In the genomic region with DNA sequence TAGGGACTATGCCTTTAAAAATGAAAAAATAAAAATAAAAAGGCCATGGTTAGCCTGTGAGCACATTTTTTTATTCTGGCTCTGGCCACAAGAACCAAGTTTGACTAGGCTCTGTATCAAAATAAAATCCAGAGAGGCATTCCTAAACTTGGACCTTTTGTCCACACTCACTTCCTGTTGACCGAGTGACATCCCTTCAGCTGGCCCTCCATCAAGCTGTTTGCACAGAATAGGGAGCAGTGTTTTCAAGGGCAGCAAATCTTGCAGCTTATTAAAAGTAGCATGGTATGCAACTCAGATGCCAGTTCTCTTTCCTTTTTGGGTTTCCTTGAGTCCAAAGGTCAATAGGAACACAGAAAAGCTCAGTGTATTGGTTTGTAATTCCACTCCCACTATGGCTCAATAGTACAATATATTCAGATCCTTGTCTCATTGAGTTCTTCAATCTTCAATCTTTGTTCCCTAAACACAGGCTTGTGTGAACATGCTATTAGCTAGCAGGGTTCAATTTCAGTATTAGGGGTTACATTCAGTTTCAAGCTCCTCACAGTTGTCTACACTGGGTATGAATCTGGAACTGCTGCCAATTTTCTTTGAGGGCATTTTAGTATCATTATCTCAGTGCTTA, we compare ENCODE assay signal across 11 cellular contexts.
DNase-seq lines count a peak whose midpoint lies in the region; ATAC-seq lines count a peak whose summit lies in the region.
"Had no signal": no experiment of that assay in that cellular context is flagged by ENCODE, and none has a peak within 500 bp of the region (broad histone marks: within the 10 kb centered on the region; RNA-seq: fewer than 3 reads in every experiment).

No MANE protein-coding gene starts in this region.

- H3K27me3 ChIP-seq in muscle layer of duodenum (ENCODE audit: low read depth, low read length), result no peaks in the 10 kb centered on the region
- H3K27me3 ChIP-seq: BLaER1 treated with 17β-estradiol and CSF1 and Interleukin-3, amounts not matched to agents 10 nM and 100 nM; vagina had no signal

- DNase-seq in Right ventricle myocardium inferior (ENCODE audit: missing footprints) (peak; percentile 70), cardiac septum (ENCODE audit: low spot score) (no peak), NCI-H510A treated with DMSO at 0.1 percent for 48 hours (lab: John Stamatoyannopoulos, UW) (no peak)
- no peak for DNase-seq in stimulated activated CD4-positive, alpha-beta T cell treated with anti-CD3 and anti-CD28 coated beads, Interleukin-4, amount 100 ng/mL, for 24 hours
- DNase-seq: activated CD8-positive, alpha-beta memory T cell treated with anti-CD3 and anti-CD28 coated beads for 24 hours had no signal

- ATAC-seq in Right ventricle myocardium inferior (peak; percentile 93), esophagus mucosa (peak; percentile 42), HG03571 (IDR thresholded peaks at IDR 0.05; ENCODE audit: unreplicated experiment) (no peak), HG02763 (IDR thresholded peaks at IDR 0.05; ENCODE audit: unreplicated experiment) (no peak)

- H3K27ac ChIP-seq in muscle layer of duodenum (ENCODE audit: low read length), result peak overlapping the region; percentile 11
- H3K27ac ChIP-seq: BLaER1 treated with 17β-estradiol and CSF1 and Interleukin-3, amounts not matched to agents 10 nM and 100 nM; vagina had no signal

- H3K4me1 ChIP-seq in muscle layer of duodenum (ENCODE audit: control insufficient read depth in 1 of 2, insufficient read depth in 2 of 2, low read length in 2 of 2), result peaks cover 10 to 13% of the 10 kb centered on the region in 2 donors
- H3K4me1 ChIP-seq: BLaER1 treated with 17β-estradiol and CSF1 and Interleukin-3, amounts not matched to agents 10 nM and 100 nM had no signal

- no peaks in the 10 kb centered on the region for H3K9me3 ChIP-seq in muscle layer of duodenum (ENCODE audit: control insufficient read depth in 1 of 2, low read length in 2 of 2)
- H3K9me3 ChIP-seq: BLaER1 treated with 17β-estradiol and CSF1 and Interleukin-3, amounts not matched to agents 10 nM and 100 nM; vagina had no signal

- no peaks in the 10 kb centered on the region for H3K36me3 ChIP-seq in muscle layer of duodenum (ENCODE audit: control insufficient read depth in 1 of 2, insufficient read depth in 2 of 2, low read length in 2 of 2)
- H3K36me3 ChIP-seq: BLaER1 treated with 17β-estradiol and CSF1 and Interleukin-3, amounts not matched to agents 10 nM and 100 nM; vagina had no signal

- H3K4me3 ChIP-seq in muscle layer of duodenum (ENCODE audit: low read depth in 1 of 2, low read length in 2 of 2), result no peak overlapping the region
- H3K4me3 ChIP-seq: BLaER1 treated with 17β-estradiol and CSF1 and Interleukin-3, amounts not matched to agents 10 nM and 100 nM; vagina had no signal

- intact Hi-C loops in Right ventricle myocardium inferior (cut with DNase I) (loop anchor here (5.0 kb wide), 2 partner anchors 167 to 243 kb away; partner anchors contain the start of gene RBMS3), cardiac septum (cut with DNase I) (loop anchor here (2.0 to 10.0 kb wide), 3 partner anchors 232 to 611 kb away; partner anchors contain the start of gene RBMS3)

Comparison
In these comparisons a context has a peak if more than half of its experiments do, and no peak if none do; other contexts are left out.
1. ATAC-seq: peak in Right ventricle myocardium inferior (single experiment) and esophagus mucosa (single experiment); none in HG03571 (single experiment) and HG02763 (single experiment).